Comparison of ENCODE assay signal across 16 cellular contexts in the genomic region with DNA sequence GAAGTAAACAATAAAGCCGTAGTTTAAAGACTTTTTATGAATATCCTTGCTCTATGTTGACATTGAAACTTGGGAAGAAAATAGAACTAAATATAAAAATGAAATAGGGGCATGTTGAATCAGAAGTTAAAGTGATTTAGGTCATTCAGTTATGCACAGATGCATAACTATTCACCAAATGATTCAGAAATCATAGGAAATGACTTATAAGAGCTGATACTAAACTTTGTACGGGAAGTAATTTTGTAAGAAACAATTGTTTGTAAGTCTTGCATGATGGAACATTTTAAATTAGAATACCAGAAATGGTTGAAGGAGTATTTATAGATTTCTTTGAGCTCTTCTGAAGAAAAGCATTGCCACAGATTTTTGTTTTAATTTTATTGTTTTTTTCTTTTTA.
"Had no signal": no experiment of that assay in that cellular context is flagged by ENCODE, and none has a peak within 500 bp of the region (broad histone marks: within the 10 kb centered on the region; RNA-seq: fewer than 3 reads in every experiment).

No MANE protein-coding gene starts in this region.

- H3K27me3 ChIP-seq: neutrophil, stomach, transverse colon had no signal

- ATAC-seq: naive thymus-derived CD8-positive, alpha-beta T cell; psoas muscle; sciatic nerve; stimulated activated naive B cell treated with anti-CD40 and anti-IgM and Interleukin-4, amounts not matched to agents 10 μg/mL and 1 μg/mL and 100 μg/mL, for 72 hours had no signal

- H3K9me3 ChIP-seq: neutrophil, stomach, thoracic aorta, transverse colon had no signal

- H3K36me3 ChIP-seq: neutrophil, stomach, thoracic aorta, transverse colon had no signal

- H3K4me3 ChIP-seq: psoas muscle, skin epidermis, stomach, thoracic aorta, transverse colon had no signal

- H3K4me1 ChIP-seq: psoas muscle, stomach, transverse colon had no signal

- DNase-seq: cortex of kidney; effector memory CD4-positive, alpha-beta T cell; foreskin fibroblast; mammary epithelial cell; naive thymus-derived CD8-positive, alpha-beta T cell; psoas muscle; stimulated activated CD4-positive, alpha-beta T cell treated with anti-CD3 and anti-CD28 coated beads, Interleukin-2, amount 100 ng/mL, for 24 hours; stimulated activated CD4-positive, alpha-beta T cell treated with anti-CD3 and anti-CD28 coated beads, Interleukin-4, amount 100 ng/mL, for 4 hours; stimulated activated naive B cell treated with anti-CD40 and anti-IgM and Interleukin-4, amounts not matched to agents 10 μg/mL and 1 μg/mL and 100 μg/mL, for 72 hours; stomach; substantia nigra; transverse colon had no signal

- H3K27ac ChIP-seq: neutrophil, psoas muscle, skin epidermis, stomach, thoracic aorta, transverse colon had no signal
